25 cellular contexts compared by ENCODE assay signal in genomic region chr3:38702231-38702630, GRCh38. TPM values are rescaled to one million over a fixed set of nuclear protein-coding genes. Genes with fewer than 3 reads are reported as not detected.
DNase-seq lines count a peak whose midpoint lies in the region; ATAC-seq, FAIRE-seq and TF ChIP-seq lines count a peak whose summit lies in the region.
"Had no signal": no experiment of that assay in that cellular context is flagged by ENCODE, and none has a peak within 500 bp of the region (broad histone marks: within the 10 kb centered on the region; RNA-seq: fewer than 3 reads in every experiment).

No MANE protein-coding gene starts in this region.

- in situ Hi-C loops in GM12878 (cut with MboI) (no loop called here), K562 (cut with MboI) (no loop called here)

- no peak for TF ChIP-seq CTCF in GM12878 (IDR thresholded peaks at IDR 0.05 in 2 of 3, conservative IDR thresholded peaks at IDR 0.05 in 1 of 3; ENCODE audit: control insufficient read depth in 2 of 3, extremely low read depth in 1 of 3, insufficient read depth in 1 of 3, low read depth in 3 of 3, low read length in 3 of 3)
- no peak for TF ChIP-seq CTCF in K562 (IDR thresholded peaks at IDR 0.05 in 2 of 3, conservative IDR thresholded peaks at IDR 0.05 in 1 of 3; ENCODE audit: insufficient read depth in 2 of 3, low read depth in 1 of 3, low read length in 3 of 3)

- SMC1A ChIA-PET in GM12878 (lab: Charles Lee; ENCODE audit: uncharacterized antibody, unreplicated experiment): interaction anchor here (1.0 kb wide), 1 partner anchor 15 kb away, joined by 3 read pairs; no protein-coding TSS in a partner anchor

- ATAC-seq in left ventricle myocardium superior (peak; percentile 65), Right ventricle myocardium inferior (no peak), GM12878 (no peak), K562 (no peak)

- POLR2A ChIA-PET in GM12878 (lab: Charles Lee): no interaction called here
- POLR2A ChIA-PET in K562 (lab: Yijun Ruan, JAX): no interaction called here
- POLR2A ChIA-PET in activated CD4-positive, alpha-beta memory T cell treated with anti-CD3 and anti-CD28 coated beads for 36 hours (lab: Charles Lee): no interaction called here

- WGBS in GM12878 (ENCODE audit: insufficient coverage, insufficient replicate concordance, low lambda C conversion rate, missing lambda C conversion rate): 10% methylated on average over 3 of the region's 3 CpGs
- 2% methylated on average over 3 of the region's 3 CpGs for WGBS in K562 (ENCODE audit: insufficient coverage, low coverage, missing lambda C conversion rate)

- TF ChIP-seq RAD21 in GM12878 (IDR thresholded peaks at IDR 0.05; ENCODE audit: insufficient read depth, low read depth, low read length) (no peak), K562 (CRISPR knock-in tag; conservative IDR thresholded peaks at IDR 0.05 in 1 of 2, IDR thresholded peaks at IDR 0.05 in 1 of 2) (no peak)

- TF ChIP-seq EP300 in GM12878 (IDR thresholded peaks at IDR 0.05; ENCODE audit: borderline replicate concordance in 1 of 2, control insufficient read depth in 1 of 2, low read depth in 2 of 2, low read length in 2 of 2): no peak
- TF ChIP-seq EP300 in K562 (IDR thresholded peaks at IDR 0.05; ENCODE audit: low read length): no peak

- H4K20me1 ChIP-seq in GM12878 (ENCODE audit: control insufficient read depth, insufficient read depth): no peaks in the 10 kb centered on the region
- no peaks in the 10 kb centered on the region; the same call in 1 of the 2 replicates for H4K20me1 ChIP-seq in K562 (replicated peaks; ENCODE audit: control insufficient read depth, insufficient read depth, low read length)
- H4K20me1 ChIP-seq: BLaER1 had no signal

- no peaks in the 10 kb centered on the region for H3K9me3 ChIP-seq in GM12878 (replicated peaks; ENCODE audit: control insufficient read depth, insufficient read depth, low read length)
- H3K9me3 ChIP-seq in K562 (replicated peaks; ENCODE audit: control insufficient read depth, insufficient read depth, low read depth, low read length): no peaks in the 10 kb centered on the region
- H3K9me3 ChIP-seq: BE2C, BLaER1 had no signal

- no peaks in the 10 kb centered on the region for H3K4me1 Mint-ChIP-seq in activated CD4-positive, alpha-beta memory T cell treated with anti-CD3 and anti-CD28 coated beads for 36 hours (ENCODE audit: low read depth)
- H3K4me1 Mint-ChIP-seq: CD14-positive monocyte; CD4-positive, alpha-beta memory T cell; CD4-positive, CD25-positive, alpha-beta regulatory T cell; CD8-positive, alpha-beta memory T cell had no signal

- RAD21 ChIA-PET in GM12878 (lab: Charles Lee; ENCODE audit: unreplicated experiment): no interaction called here

- no peaks in the 10 kb centered on the region for H3K9me1 ChIP-seq in K562 (ENCODE audit: control insufficient read depth, insufficient read depth, low read length)

- no TSS peak for BruUV-seq in GM12878 (replicated peaks; lab: Mats Ljungman, UMichigan)
- no TSS peak for BruUV-seq in K562 (replicated peaks; lab: Mats Ljungman, UMichigan)

- DNase-seq in left ventricle myocardium superior (no peak), Right ventricle myocardium inferior (ENCODE audit: missing footprints) (no peak), GM12878 (ENCODE audit: low read depth, low spot score) (no peak), K562 (ENCODE audit: extremely low read depth in 1 of 4, low spot score in 3 of 4) (no peak)
- no peak for DNase-seq in activated CD4-positive, alpha-beta memory T cell treated with anti-CD3 and anti-CD28 coated beads for 36 hours
- DNase-seq: 8988T; ACHN; BE2C; C1 segment of cervical spinal cord; CD4-positive, alpha-beta memory T cell; CD4-positive, CD25-positive, alpha-beta regulatory T cell; CD8-positive, alpha-beta memory T cell; COR-L47; DMS 273 treated with DMSO at 0.1 percent for 48 hours; DMS153; DMS53; DMS79; DND-41; EL; GDM1 had no signal

- no peak for TF ChIP-seq POLR2A in GM12878 (IDR thresholded peaks at IDR 0.05; ENCODE audit: low read depth, low read length)
- no peak for TF ChIP-seq POLR2A in K562 (conservative IDR thresholded peaks at IDR 0.05)

- no peaks in the 10 kb centered on the region for H3K79me2 ChIP-seq in GM12878 (ENCODE audit: control insufficient read depth, insufficient read depth, low read length)
- H3K79me2 ChIP-seq in K562 (ENCODE audit: control insufficient read depth, insufficient read depth, low read length): no peaks in the 10 kb centered on the region

- FAIRE-seq in GM12878 (lab: Jason Lieb, UNC) (no peak), K562 (lab: Jason Lieb, UNC) (no peak)
- FAIRE-seq: A204.1, GM12891, GM19239 had no signal

- no peak overlapping the region for H3K4me3 Mint-ChIP-seq in activated CD4-positive, alpha-beta memory T cell treated with anti-CD3 and anti-CD28 coated beads for 36 hours
- H3K4me3 Mint-ChIP-seq: CD14-positive monocyte; CD4-positive, alpha-beta memory T cell; CD4-positive, CD25-positive, alpha-beta regulatory T cell; CD8-positive, alpha-beta memory T cell had no signal

- H3K9me3 Mint-ChIP-seq in activated CD4-positive, alpha-beta memory T cell treated with anti-CD3 and anti-CD28 coated beads for 36 hours: no peaks in the 10 kb centered on the region
- H3K9me3 Mint-ChIP-seq: CD4-positive, alpha-beta memory T cell; CD8-positive, alpha-beta memory T cell had no signal

- no peak overlapping the region for H3K4me2 ChIP-seq in GM12878 (ENCODE audit: control insufficient read depth, insufficient read depth)
- H3K4me2 ChIP-seq in K562 (ENCODE audit: insufficient read depth, low read length): no peak overlapping the region
- H3K4me2 ChIP-seq: BLaER1 had no signal

- no peaks in the 10 kb centered on the region for H3K36me3 Mint-ChIP-seq in activated CD4-positive, alpha-beta memory T cell treated with anti-CD3 and anti-CD28 coated beads for 36 hours
- H3K36me3 Mint-ChIP-seq: CD14-positive monocyte; CD4-positive, alpha-beta memory T cell; CD4-positive, CD25-positive, alpha-beta regulatory T cell; CD8-positive, alpha-beta memory T cell had no signal

- no peak overlapping the region for H3K27ac Mint-ChIP-seq in activated CD4-positive, alpha-beta memory T cell treated with anti-CD3 and anti-CD28 coated beads for 36 hours
- H3K27ac Mint-ChIP-seq: CD14-positive monocyte; CD4-positive, alpha-beta memory T cell; CD4-positive, CD25-positive, alpha-beta regulatory T cell; CD8-positive, alpha-beta memory T cell had no signal

- H3K4me3 ChIP-seq in GM12878 (no peak overlapping the region), K562 (no peak overlapping the region)
- H3K4me3 ChIP-seq: BLaER1 had no signal

- H3K9ac ChIP-seq in GM12878 (ENCODE audit: control insufficient read depth, insufficient read depth, low read length) (no peak overlapping the region), K562 (ENCODE audit: insufficient read depth in 1 of 2, low read depth in 2 of 2, low read length in 2 of 2) (no peak overlapping the region)
- H3K9ac ChIP-seq: BLaER1 had no signal

- H3K27ac ChIP-seq in GM12878 (ENCODE audit: control insufficient read depth, insufficient read depth): no peak overlapping the region
- H3K27ac ChIP-seq in K562 (ENCODE audit: extremely low read depth, low read depth, low read length): no peak overlapping the region
- H3K27ac ChIP-seq: BLaER1 had no signal

- H2AFZ ChIP-seq in GM12878 (ENCODE audit: control insufficient read depth, low read depth, low read length) (no peak overlapping the region), K562 (ENCODE audit: low read depth, low read length) (no peak overlapping the region)

- CTCF ChIA-PET in GM12878 (lab: Yijun Ruan, JAX) (interaction anchor here (0.6 kb wide), 1 partner anchor 579 kb away, joined by 3 read pairs; no protein-coding TSS in a partner anchor), K562 (lab: Yijun Ruan, JAX; ENCODE audit: low intra/inter-chr PET ratio) (no interaction called here)
- CTCF ChIA-PET in activated CD4-positive, alpha-beta memory T cell treated with anti-CD3 and anti-CD28 coated beads for 36 hours (lab: Charles Lee): no interaction called here

- H3K27me3 ChIP-seq in GM12878 (replicated peaks in 1 of 2; ENCODE audit: control insufficient read depth in 2 of 2, insufficient read depth in 2 of 2, low read length in 1 of 2) (no peaks in the 10 kb centered on the region; a peak in 2 of 4 replicates), K562 (ENCODE audit: control insufficient read depth in 2 of 2, insufficient read depth in 2 of 2, low read length in 2 of 2) (peaks cover 2 to 21% of the 10 kb centered on the region in 2 experiments; a peak in 4 of 5 replicates)
- H3K27me3 ChIP-seq: BE2C, BLaER1 had no signal

- intact Hi-C loops in left ventricle myocardium superior (cut with micrococcal nuclease) (no loop called here), Right ventricle myocardium inferior (cut with DNase I) (no loop called here), GM12878 (cut with micrococcal nuclease; ENCODE audit: unreplicated experiment) (no loop called here), K562 (cut with micrococcal nuclease) (no loop called here)
- intact Hi-C loops in activated CD4-positive, alpha-beta memory T cell treated with anti-CD3 and anti-CD28 coated beads for 36 hours (cut with micrococcal nuclease): no loop called here

- H3K27me3 Mint-ChIP-seq in activated CD4-positive, alpha-beta memory T cell treated with anti-CD3 and anti-CD28 coated beads for 36 hours: peaks cover 7% of the 10 kb centered on the region

- H3K36me3 ChIP-seq in GM12878 (ENCODE audit: control insufficient read depth in 2 of 2, insufficient read depth in 2 of 2, low read length in 1 of 2): no peaks in the 10 kb centered on the region
- no peaks in the 10 kb centered on the region for H3K36me3 ChIP-seq in K562 (ENCODE audit: control insufficient read depth, insufficient read depth, low read length)
- H3K36me3 ChIP-seq: BE2C, BLaER1 had no signal

- H3K4me1 ChIP-seq in GM12878 (ENCODE audit: control insufficient read depth, insufficient read depth, low read length) (no peaks in the 10 kb centered on the region), K562 (replicated peaks in 1 of 2; ENCODE audit: control insufficient read depth in 2 of 2, insufficient read depth in 2 of 2, low read length in 2 of 2) (no peaks in the 10 kb centered on the region)
- H3K4me1 ChIP-seq: BE2C, BLaER1 had no signal

RNA-seq across cellular contexts. Expression of gene SCN5A, which starts 52.7 kb away (rescaled TPM):
- total RNA-seq in left ventricle myocardium superior (133 TPM), Right ventricle myocardium inferior (163 TPM), GM12878 (2014; rRNA removed) (not detected in 2 replicates), GM12878 (2014; rRNA removed; fragmentation: Illumina TruSeq; extraction: Trizol) (not detected in 2 replicates), GM12878 (2021) (not detected in 2 replicates), K562 (2014; rRNA removed) (0.41 and 0.45 TPM in 2 replicates), K562 (2014; rRNA removed; fragmentation: Illumina TruSeq; extraction: Trizol) (not detected in 2 replicates), K562 (2015; rRNA removed; fragmentation: Illumina TruSeq; extraction: Trizol) (0.07 and 0.26 TPM in 2 replicates), K562 (2021) (0.22 and 0.27 TPM in 2 replicates)
- not detected in 2 replicates for total RNA-seq in GM12878 (2013; cell fraction: nucleolus; rRNA removed)
- not detected for polyA plus RNA-seq in GM12878 (2011; ENCODE audit: low read depth)
- polyA plus RNA-seq in GM12878 (2011; rRNA removed) (not detected in 2 replicates), GM12878 (2014; fragmentation: Illumina TruSeq; extraction: Trizol) (not detected in 2 replicates), GM12878 (2014; fragmentation: Nextera tagmentation; extraction: Ambion mirVana) (not detected), GM12878 (2014; rRNA removed) (not detected in 2 replicates), GM12878 (2016; fragmentation: Nextera tagmentation; extraction: Ambion mirVana) (not detected), K562 (2011; rRNA removed) (0.10 and 0.11 TPM in 2 replicates), K562 (2014; fragmentation: Illumina TruSeq; extraction: Trizol) (0.21 and 0.40 TPM in 2 replicates), K562 (2014; fragmentation: Nextera tagmentation; extraction: Ambion mirVana) (under 1 TPM in 1 of 2 experiments, not detected in 1; 0.15 TPM), K562 (2014; rRNA removed) (0.34 and 1.4 TPM in 2 replicates)
- polyA plus RNA-seq in GM12878 (2011; cell fraction: cytosol; rRNA removed): not detected in 2 replicates
- polyA plus RNA-seq in GM12878 (2011; cell fraction: nucleus; rRNA removed): not detected in 2 replicates
- polyA plus RNA-seq in GM12878 (2012): not detected in 2 replicates
- polyA minus RNA-seq in GM12878 (2011; rRNA and poly(A)+ RNA removed): not detected in 2 replicates
- not detected in 2 replicates for polyA minus RNA-seq in GM12878 (2011; cell fraction: cytosol; rRNA and poly(A)+ RNA removed)
- not detected in 2 replicates for polyA minus RNA-seq in GM12878 (2011; cell fraction: nucleus; rRNA and poly(A)+ RNA removed)
- 0.44 and 1.00 TPM in 2 replicates for total RNA-seq in K562 (2011; cell fraction: chromatin; rRNA removed; ENCODE audit: low replicate concordance)
- 0.66 and 0.67 TPM in 2 replicates for total RNA-seq in K562 (2011; cell fraction: nucleolus; rRNA removed)
- total RNA-seq in K562 (2011; cell fraction: nucleoplasm; rRNA removed): 0.08 and 0.66 TPM in 2 replicates
- 0.07 and 0.45 TPM in 2 replicates for polyA plus RNA-seq in K562 (2011; cell fraction: cytosol; rRNA removed)
- polyA plus RNA-seq in K562 (2011; cell fraction: nucleus; rRNA removed): 0.01 and 0.16 TPM in 2 replicates
- 0.11 and 0.21 TPM in 2 replicates for polyA plus RNA-seq in K562 (2012)
- polyA minus RNA-seq in K562 (2011; rRNA and poly(A)+ RNA removed): 0.49 TPM in 1 of 2 replicates, not detected in the other
- polyA minus RNA-seq in K562 (2011; cell fraction: cytosol; rRNA and poly(A)+ RNA removed): not detected in 2 replicates
- polyA minus RNA-seq in K562 (2011; cell fraction: nucleus; rRNA and poly(A)+ RNA removed): 0.22 and 0.67 TPM in 2 replicates
- under 1 TPM; 0.12 to 0.34 TPM for total RNA-seq in activated CD4-positive, alpha-beta memory T cell treated with anti-CD3 and anti-CD28 coated beads for 36 hours
- total RNA-seq: CD4-positive, CD25-positive, alpha-beta regulatory T cell had no signal
- polyA plus RNA-seq: CD14-positive monocyte; CD4-positive, alpha-beta memory T cell; CD4-positive, CD25-positive, alpha-beta regulatory T cell; CD8-positive, alpha-beta memory T cell had no signal

Comparison
In these comparisons a context has a peak if more than half of its experiments do, and no peak if none do; other contexts are left out.
1. RNA of gene SCN5A, which starts 52.7 kb away (total RNA-seq): 163 TPM in Right ventricle myocardium inferior (single experiment) and 133 TPM in left ventricle myocardium superior (single experiment); 0.12 to 0.34 TPM in activated CD4-positive, alpha-beta memory T cell treated with anti-CD3 and anti-CD28 coated beads for 36 hours, 0.07 to 1.00 TPM in K562 and not detected in GM12878; every median in the first group is over 10 times any median in the second.